ENCODE assay signal across 8 cellular contexts in the genomic region with DNA sequence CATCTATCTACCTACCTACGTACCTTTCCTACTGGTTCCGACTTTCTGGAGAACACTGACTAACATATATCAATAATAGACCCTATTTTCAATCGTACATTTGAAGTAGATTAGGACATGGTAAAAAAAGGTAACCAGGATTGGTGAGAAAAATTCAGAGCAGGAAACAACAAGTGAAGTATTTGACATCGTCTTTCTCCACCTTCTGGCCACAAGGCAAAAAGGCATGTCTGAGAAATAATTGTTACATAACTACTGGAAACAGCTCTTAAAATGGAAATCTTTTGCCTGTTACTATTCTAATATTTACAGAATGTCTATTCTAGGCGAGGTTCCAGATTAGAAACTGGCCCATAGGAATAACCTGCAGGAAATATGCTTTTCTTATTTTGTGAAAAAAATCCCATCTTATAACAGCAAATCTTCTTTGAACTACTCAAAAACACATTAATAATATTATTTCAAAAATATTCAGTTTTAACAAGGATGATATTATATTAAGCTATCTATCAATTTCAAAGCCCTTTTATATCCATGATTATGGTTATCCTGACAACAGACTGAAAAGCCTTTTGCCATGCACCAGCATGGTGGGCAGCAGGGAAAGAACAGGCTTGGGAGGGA.
DNase-seq lines count a peak whose midpoint lies in the region; ATAC-seq, FAIRE-seq and TF ChIP-seq lines count a peak whose summit lies in the region.

No MANE protein-coding gene starts in this region.

- 15 to 17% methylated on average over 5 of the region's 5 CpGs for WGBS in pancreas, 2 donors

- H3K9me3 ChIP-seq in pancreas, result no peaks in the 10 kb centered on the region

- intact Hi-C loops in pancreas (cut with DNase I), result loop anchor here in 1 of 3 donors (10.0 kb wide), 1 partner anchor 84 kb away; the partner anchor contains the start of gene RCAN2

- DNase-seq in NCI-H2029 treated with DMSO at 0.1 percent for 48 hours (lab: John Stamatoyannopoulos, UW) (peak; percentile 4), NCI-H2029 (lab: John Stamatoyannopoulos, UW) (no peak), KG1 (lab: John Stamatoyannopoulos, UW) (peak; percentile 19), SHP77 (lab: John Stamatoyannopoulos, UW) (peak; percentile 8 to 23), fibroblast of mammary gland (ENCODE audit: low read depth) (peak; percentile 61), pancreas (peak in 3 of 6 donors; percentile 21 to 50 (median 36)), retina (no peak)

- no peaks in the 10 kb centered on the region for H3K27me3 ChIP-seq in pancreas

- peaks cover 0 to 7% (median 0%) of the 10 kb centered on the region in 3 donors for H3K4me1 ChIP-seq in pancreas

- H3K27ac ChIP-seq in pancreas, result peak overlapping the region in 1 of 4 donors; percentile 6

- peak; percentile 97 for FAIRE-seq in pancreas (lab: Jason Lieb, UNC)

- TF ChIP-seq CTCF in fibroblast of mammary gland (conservative IDR thresholded peaks at IDR 0.05; ENCODE audit: control insufficient read depth, insufficient read depth, low read depth, low read length) (peak; percentile 64), pancreas (IDR thresholded peaks at IDR 0.05) (peak; percentile 44 to 68 (median 50))

- no peak overlapping the region for H3K4me3 ChIP-seq in fibroblast of mammary gland (ENCODE audit: control insufficient read depth, low read depth, low read length)
- no peak overlapping the region for H3K4me3 ChIP-seq in pancreas

- H3K36me3 ChIP-seq in pancreas, result no peaks in the 10 kb centered on the region

- ATAC-seq in pancreas (peak; percentile 81 to 93 (median 92)), GM19452 (IDR thresholded peaks at IDR 0.05; ENCODE audit: unreplicated experiment) (no peak)

Comparison
In these comparisons a context has a peak if more than half of its experiments do, and no peak if none do; other contexts are left out.
1. DNase-seq: peak in NCI-H2029 treated with DMSO at 0.1 percent for 48 hours (single experiment), KG1 (single experiment), SHP77 (2 of 2) and fibroblast of mammary gland (single experiment); none in NCI-H2029 (single experiment) and retina (single experiment).